In the genomic region with DNA sequence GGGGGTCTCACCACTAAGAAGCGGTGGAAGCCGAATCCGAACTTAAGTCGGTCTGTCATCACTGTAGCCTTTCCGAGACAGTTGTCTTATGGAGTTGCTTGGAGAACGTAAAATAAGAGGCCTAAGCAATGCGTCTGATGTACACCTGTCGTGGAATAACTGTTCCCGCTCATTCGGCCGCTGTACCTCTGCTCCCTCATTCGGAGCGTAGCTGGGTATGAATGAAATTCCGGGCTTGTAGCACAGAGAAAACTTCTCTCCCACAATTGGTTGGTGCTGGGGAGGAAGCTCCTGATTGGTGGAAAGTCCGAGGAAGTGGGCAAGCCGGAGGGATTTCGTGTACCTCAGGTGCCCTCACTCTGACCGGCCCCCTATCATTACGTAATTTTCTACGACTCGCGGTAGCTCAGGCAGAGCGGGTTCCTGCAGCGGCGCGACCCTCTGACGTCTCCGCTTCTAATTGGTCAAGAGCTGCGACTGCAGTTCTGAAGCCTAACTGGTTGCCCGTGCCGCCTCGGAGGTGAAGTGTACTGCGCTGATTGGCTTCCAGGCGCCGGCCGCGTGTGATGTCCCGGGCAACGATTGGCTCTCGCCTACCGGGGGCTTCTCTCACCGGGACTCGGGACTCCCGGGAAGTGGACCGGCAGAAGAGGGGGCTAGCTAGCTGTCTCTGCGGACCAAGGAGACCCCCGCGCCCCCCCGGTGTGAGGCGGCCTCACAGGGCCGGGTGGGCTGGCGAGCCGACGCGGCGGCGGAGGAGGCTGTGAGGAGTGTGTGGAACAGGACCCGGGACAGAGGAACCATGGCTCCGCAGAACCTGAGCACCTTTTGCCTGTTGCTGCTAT, we compare ENCODE assay signal across 8 cellular contexts. TPM values are rescaled to one million over a fixed set of nuclear protein-coding genes. Genes with fewer than 3 reads are reported as not detected.
A peak's percentile ranks its signal among the peaks of the same experiment; 100 is the strongest.
DNase-seq lines count a peak whose midpoint lies in the region; ATAC-seq lines count a peak whose summit lies in the region.

A gene (plus strand): TSS at position 625 of the 845 bp plus-strand sequence. CDS start 178 bp downstream, at position 803.

- DNase-seq in DMS 273 treated with DMSO at 0.1 percent for 48 hours (lab: John Stamatoyannopoulos, UW) (peak; percentile 99), OCI-M2 (lab: John Stamatoyannopoulos, UW; ENCODE audit: unreplicated experiment) (peak; percentile 90), activated T-cell treated with anti-CD3 and anti-CD28 coated beads for 4 hours (peak; percentile 96), epidermal melanocyte (ENCODE audit: insufficient read length, low spot score) (peak; percentile 96), middle frontal gyrus (ENCODE audit: extremely low spot score, low spot score) (peak; percentile 99)
- DNase-seq in stimulated activated CD8-positive, alpha-beta memory T cell treated with anti-CD3 and anti-CD28 coated beads, Interleukin-2, amount 100 ng/mL, for 48 hours (ENCODE audit: low read depth in 2 of 2): peak; percentile 95 to 98

- peak within 1 kb of the TSS; percentile 94 to 98 (median 96) for H3K27ac Mint-ChIP-seq in IgD-negative memory B cell

- H3K4me1 Mint-ChIP-seq in IgD-negative memory B cell: peaks cover 35 to 42% (median 37%) of the 10 kb centered on the region in 3 donors

- H3K4me3 Mint-ChIP-seq in IgD-negative memory B cell: peak within 1 kb of the TSS; percentile 93 to 97 (median 94)

- H3K9me3 Mint-ChIP-seq in IgD-negative memory B cell: no peaks in the 10 kb centered on the region

- H3K27me3 Mint-ChIP-seq in IgD-negative memory B cell: no peaks in the 10 kb centered on the region

- peaks cover 7% of the 10 kb centered on the region for H3K36me3 Mint-ChIP-seq in IgD-negative memory B cell

- peak; percentile 91 for ATAC-seq in GM21529 (IDR thresholded peaks at IDR 0.05; ENCODE audit: unreplicated experiment)

RNA-seq across cellular contexts. Expression of the gene that starts here (rescaled TPM):
- 45.1 TPM for polyA plus RNA-seq in IgD-negative memory B cell

Comparison
In these comparisons a context has a peak if more than half of its experiments do, and no peak if none do; other contexts are left out.
1. Peak in every context shown above with its lines: DNase-seq and ATAC-seq.